In genomic region chr2:232816656-232817055, GRCh38 we compare ENCODE assay signal across 32 cellular contexts. TPM values are rescaled to one million over a fixed set of nuclear protein-coding genes. Genes with fewer than 3 reads are reported as not detected.
A peak's percentile ranks its signal among the peaks of the same experiment; 100 is the strongest.
DNase-seq lines count a peak whose midpoint lies in the region; ATAC-seq and TF ChIP-seq lines count a peak whose summit lies in the region.
"Had no signal": no experiment of that assay in that cellular context is flagged by ENCODE, and none has a peak within 500 bp of the region (broad histone marks: within the 10 kb centered on the region; RNA-seq: fewer than 3 reads in every experiment).

No MANE protein-coding gene starts in this region.

- no peaks in the 10 kb centered on the region for H3K27me3 ChIP-seq in left lung
- H3K27me3 ChIP-seq: breast epithelium, heart right ventricle had no signal

- ATAC-seq in activated CD8-positive, alpha-beta T cell treated with anti-CD3 and anti-CD28 coated beads for 36 hours: no peak
- ATAC-seq in activated CD8-positive, alpha-beta T cell treated with anti-CD3 and anti-CD28 coated beads, Interleukin-2, amount 10 ng/mL, durations not matched to agents 7 days and 5 days: no peak
- peak; percentile 93 for ATAC-seq in left lung
- no peak for ATAC-seq in stimulated activated memory B cell treated with anti-CD40 and anti-IgM and Interleukin-4, amounts not matched to agents 10 μg/mL and 1 μg/mL and 100 μg/mL, for 72 hours
- no peak for ATAC-seq in HG03521 (IDR thresholded peaks at IDR 0.05; ENCODE audit: unreplicated experiment)
- no peak for ATAC-seq in GM18498 (IDR thresholded peaks at IDR 0.05; ENCODE audit: unreplicated experiment)
- ATAC-seq: activated CD4-positive, alpha-beta T cell treated with anti-CD3 and anti-CD28 coated beads for 36 hours; activated T-cell treated with anti-CD3 and anti-CD28 coated beads, Interleukin-2, amount 50 U/mL, for 72 hours; GM23338; heart right ventricle; left cardiac atrium; Panc1 had no signal

- no peak for DNase-seq in activated CD8-positive, alpha-beta T cell treated with anti-CD3 and anti-CD28 coated beads for 36 hours
- DNase-seq in activated CD8-positive, alpha-beta T cell treated with anti-CD3 and anti-CD28 coated beads, Interleukin-2, amount 10 ng/mL, durations not matched to agents 7 days and 5 days: no peak
- DNase-seq in NCI-H510A (lab: John Stamatoyannopoulos, UW): peak; percentile 57
- DNase-seq in left lung: no peak
- no peak for DNase-seq in pons (ENCODE audit: low spot score)
- DNase-seq: activated CD4-positive, alpha-beta T cell treated with anti-CD3 and anti-CD28 coated beads for 36 hours; activated naive CD4-positive, alpha-beta T cell treated with anti-CD3 and anti-CD28 coated beads, Interleukin-2, amount 10 ng/mL, durations not matched to agents 7 days and 5 days; activated T-cell treated with anti-CD3 and anti-CD28 coated beads, Interleukin-2, amount 50 U/mL, for 72 hours; amniotic stem cell; CD8-positive, alpha-beta memory T cell; effector CD8-positive, alpha-beta T cell; erythroblast; GDM1; heart right ventricle; Karpas-422; left cardiac atrium; NCI-H1048; NCI-H1694 treated with DMSO at 0.1 percent for 48 hours; posterior cingulate gyrus; substantia nigra had no signal

- peak overlapping the region in 1 of 2 donors; percentile 60 for H3K27ac ChIP-seq in left lung
- H3K27ac ChIP-seq: breast epithelium had no signal

- H3K27me3 Mint-ChIP-seq in activated CD8-positive, alpha-beta T cell treated with anti-CD3 and anti-CD28 coated beads for 36 hours: no peaks in the 10 kb centered on the region
- H3K27me3 Mint-ChIP-seq in activated CD8-positive, alpha-beta T cell treated with anti-CD3 and anti-CD28 coated beads, Interleukin-2, amount 10 ng/mL, durations not matched to agents 7 days and 5 days (ENCODE audit: low read depth): no peaks in the 10 kb centered on the region
- H3K27me3 Mint-ChIP-seq in stimulated activated memory B cell treated with anti-CD40 and anti-IgM and Interleukin-4, amounts not matched to agents 10 μg/mL and 1 μg/mL and 100 μg/mL, for 72 hours: no peaks in the 10 kb centered on the region
- H3K27me3 Mint-ChIP-seq: activated CD4-positive, alpha-beta T cell treated with anti-CD3 and anti-CD28 coated beads for 36 hours; activated naive CD4-positive, alpha-beta T cell treated with anti-CD3 and anti-CD28 coated beads, Interleukin-2, amount 10 ng/mL, durations not matched to agents 7 days and 5 days; B cell; CD8-positive, alpha-beta memory T cell had no signal

- intact Hi-C loops in activated CD8-positive, alpha-beta T cell treated with anti-CD3 and anti-CD28 coated beads for 36 hours (cut with micrococcal nuclease): no loop called here
- intact Hi-C loops in left lung (cut with DNase I): no loop called here

- CTCF ChIA-PET in activated CD8-positive, alpha-beta T cell treated with anti-CD3 and anti-CD28 coated beads for 36 hours (lab: Charles Lee): interaction anchor here (1.3 to 1.8 kb wide), 2 partner anchors 56 to 237 kb away, joined by 3 to 5 read pairs; no protein-coding TSS in a partner anchor
- CTCF ChIA-PET in activated CD8-positive, alpha-beta T cell treated with anti-CD3 and anti-CD28 coated beads, Interleukin-2, amount 10 ng/mL, durations not matched to agents 7 days and 5 days (lab: Charles Lee): interaction anchor here (1.2 kb wide), 2 partner anchors 13 to 21 kb away, joined by 3 read pairs; no protein-coding TSS in a partner anchor

- no peak for TF ChIP-seq CTCF in activated CD8-positive, alpha-beta T cell treated with anti-CD3 and anti-CD28 coated beads for 36 hours (IDR thresholded peaks at IDR 0.05)
- no peak for TF ChIP-seq CTCF in left lung (IDR thresholded peaks at IDR 0.05)

- H3K4me1 Mint-ChIP-seq in activated CD8-positive, alpha-beta T cell treated with anti-CD3 and anti-CD28 coated beads for 36 hours (ENCODE audit: low read depth): no peaks in the 10 kb centered on the region
- H3K4me1 Mint-ChIP-seq in activated CD8-positive, alpha-beta T cell treated with anti-CD3 and anti-CD28 coated beads, Interleukin-2, amount 10 ng/mL, durations not matched to agents 7 days and 5 days (ENCODE audit: low read depth): no peaks in the 10 kb centered on the region
- H3K4me1 Mint-ChIP-seq in stimulated activated memory B cell treated with anti-CD40 and anti-IgM and Interleukin-4, amounts not matched to agents 10 μg/mL and 1 μg/mL and 100 μg/mL, for 72 hours: no peaks in the 10 kb centered on the region
- H3K4me1 Mint-ChIP-seq: activated CD4-positive, alpha-beta T cell treated with anti-CD3 and anti-CD28 coated beads for 36 hours; activated naive CD4-positive, alpha-beta T cell treated with anti-CD3 and anti-CD28 coated beads, Interleukin-2, amount 10 ng/mL, durations not matched to agents 7 days and 5 days; B cell; CD8-positive, alpha-beta memory T cell had no signal

- H3K36me3 Mint-ChIP-seq in activated CD8-positive, alpha-beta T cell treated with anti-CD3 and anti-CD28 coated beads for 36 hours (ENCODE audit: low read depth): peaks cover 33% of the 10 kb centered on the region
- peaks cover 57% of the 10 kb centered on the region for H3K36me3 Mint-ChIP-seq in activated CD8-positive, alpha-beta T cell treated with anti-CD3 and anti-CD28 coated beads, Interleukin-2, amount 10 ng/mL, durations not matched to agents 7 days and 5 days (ENCODE audit: low read depth)
- H3K36me3 Mint-ChIP-seq in stimulated activated memory B cell treated with anti-CD40 and anti-IgM and Interleukin-4, amounts not matched to agents 10 μg/mL and 1 μg/mL and 100 μg/mL, for 72 hours: peaks cover 67% of the 10 kb centered on the region

- H3K4me3 Mint-ChIP-seq in activated CD8-positive, alpha-beta T cell treated with anti-CD3 and anti-CD28 coated beads for 36 hours: no peak overlapping the region
- no peak overlapping the region for H3K4me3 Mint-ChIP-seq in activated CD8-positive, alpha-beta T cell treated with anti-CD3 and anti-CD28 coated beads, Interleukin-2, amount 10 ng/mL, durations not matched to agents 7 days and 5 days
- H3K4me3 Mint-ChIP-seq in stimulated activated memory B cell treated with anti-CD40 and anti-IgM and Interleukin-4, amounts not matched to agents 10 μg/mL and 1 μg/mL and 100 μg/mL, for 72 hours: no peak overlapping the region
- H3K4me3 Mint-ChIP-seq: activated CD4-positive, alpha-beta T cell treated with anti-CD3 and anti-CD28 coated beads for 36 hours; activated naive CD4-positive, alpha-beta T cell treated with anti-CD3 and anti-CD28 coated beads, Interleukin-2, amount 10 ng/mL, durations not matched to agents 7 days and 5 days; activated T-cell treated with anti-CD3 and anti-CD28 coated beads, Interleukin-2, amount 50 U/mL, for 72 hours; B cell; CD8-positive, alpha-beta memory T cell; GM23338 had no signal

- H3K4me3 ChIP-seq in left lung: no peak overlapping the region
- H3K4me3 ChIP-seq: breast epithelium, GM23338, heart right ventricle had no signal

- POLR2A ChIA-PET in activated CD8-positive, alpha-beta T cell treated with anti-CD3 and anti-CD28 coated beads for 36 hours (lab: Charles Lee): no interaction called here
- POLR2A ChIA-PET in activated CD8-positive, alpha-beta T cell treated with anti-CD3 and anti-CD28 coated beads, Interleukin-2, amount 10 ng/mL, durations not matched to agents 7 days and 5 days (lab: Charles Lee): no interaction called here

- H3K9me3 Mint-ChIP-seq in activated CD8-positive, alpha-beta T cell treated with anti-CD3 and anti-CD28 coated beads for 36 hours: no peaks in the 10 kb centered on the region
- no peaks in the 10 kb centered on the region for H3K9me3 Mint-ChIP-seq in activated CD8-positive, alpha-beta T cell treated with anti-CD3 and anti-CD28 coated beads, Interleukin-2, amount 10 ng/mL, durations not matched to agents 7 days and 5 days (ENCODE audit: insufficient read depth)
- H3K9me3 Mint-ChIP-seq in stimulated activated memory B cell treated with anti-CD40 and anti-IgM and Interleukin-4, amounts not matched to agents 10 μg/mL and 1 μg/mL and 100 μg/mL, for 72 hours: no peaks in the 10 kb centered on the region
- H3K9me3 Mint-ChIP-seq: activated naive CD4-positive, alpha-beta T cell treated with anti-CD3 and anti-CD28 coated beads, Interleukin-2, amount 10 ng/mL, durations not matched to agents 7 days and 5 days; activated T-cell treated with anti-CD3 and anti-CD28 coated beads, Interleukin-2, amount 50 U/mL, for 72 hours; CD8-positive, alpha-beta memory T cell; GM23338 had no signal

- peak overlapping the region; percentile 43 for H3K27ac Mint-ChIP-seq in activated CD8-positive, alpha-beta T cell treated with anti-CD3 and anti-CD28 coated beads for 36 hours
- H3K27ac Mint-ChIP-seq in activated CD8-positive, alpha-beta T cell treated with anti-CD3 and anti-CD28 coated beads, Interleukin-2, amount 10 ng/mL, durations not matched to agents 7 days and 5 days: no peak overlapping the region
- peak overlapping the region; percentile 27 for H3K27ac Mint-ChIP-seq in stimulated activated memory B cell treated with anti-CD40 and anti-IgM and Interleukin-4, amounts not matched to agents 10 μg/mL and 1 μg/mL and 100 μg/mL, for 72 hours
- H3K27ac Mint-ChIP-seq: activated CD4-positive, alpha-beta T cell treated with anti-CD3 and anti-CD28 coated beads for 36 hours; activated naive CD4-positive, alpha-beta T cell treated with anti-CD3 and anti-CD28 coated beads, Interleukin-2, amount 10 ng/mL, durations not matched to agents 7 days and 5 days; activated T-cell treated with anti-CD3 and anti-CD28 coated beads, Interleukin-2, amount 50 U/mL, for 72 hours; B cell; GM23338 had no signal

- H3K36me3 ChIP-seq in left lung: peaks cover 0 to 91% of the 10 kb centered on the region in 2 donors

- H3K9me3 ChIP-seq in left lung: no peaks in the 10 kb centered on the region
- H3K9me3 ChIP-seq: breast epithelium, heart right ventricle had no signal

- peaks cover 0 to 18% of the 10 kb centered on the region in 2 donors for H3K4me1 ChIP-seq in left lung
- H3K4me1 ChIP-seq: breast epithelium had no signal

RNA-seq across cellular contexts. Expression of gene KCNJ13, which starts 40.3 kb away (rescaled TPM):
- not detected for total RNA-seq in activated CD8-positive, alpha-beta T cell treated with anti-CD3 and anti-CD28 coated beads for 36 hours
- not detected for total RNA-seq in activated CD8-positive, alpha-beta T cell treated with anti-CD3 and anti-CD28 coated beads, Interleukin-2, amount 10 ng/mL, durations not matched to agents 7 days and 5 days
- not detected for total RNA-seq in left lung
- total RNA-seq: A673; activated CD4-positive, alpha-beta T cell treated with anti-CD3 and anti-CD28 coated beads for 36 hours; activated CD8-positive, alpha-beta memory T cell treated with anti-CD3 and anti-CD28 coated beads for 36 hours; activated T-cell treated with anti-CD3 and anti-CD28 coated beads, Interleukin-2, amount 50 U/mL, for 72 hours; B cell; CD8-positive, alpha-beta memory T cell; fibroblast of villous mesenchyme; GM23338; heart right ventricle; left cardiac atrium; mononuclear cell; skeletal muscle tissue had no signal

RNA-seq across cellular contexts. Expression of gene SNORC, which starts 53.4 kb away (rescaled TPM):
- 1 to 10 TPM; 2.1 to 2.4 TPM for total RNA-seq in activated CD8-positive, alpha-beta T cell treated with anti-CD3 and anti-CD28 coated beads for 36 hours
- total RNA-seq in activated CD8-positive, alpha-beta T cell treated with anti-CD3 and anti-CD28 coated beads, Interleukin-2, amount 10 ng/mL, durations not matched to agents 7 days and 5 days: 1 to 10 TPM in 1 of 2 experiments, under 1 TPM in 1; 0.99 to 2.2 TPM
- 1 to 10 TPM; 2.2 to 3.6 TPM for total RNA-seq in left lung
